8 cellular contexts compared by ENCODE assay signal in the genomic region with DNA sequence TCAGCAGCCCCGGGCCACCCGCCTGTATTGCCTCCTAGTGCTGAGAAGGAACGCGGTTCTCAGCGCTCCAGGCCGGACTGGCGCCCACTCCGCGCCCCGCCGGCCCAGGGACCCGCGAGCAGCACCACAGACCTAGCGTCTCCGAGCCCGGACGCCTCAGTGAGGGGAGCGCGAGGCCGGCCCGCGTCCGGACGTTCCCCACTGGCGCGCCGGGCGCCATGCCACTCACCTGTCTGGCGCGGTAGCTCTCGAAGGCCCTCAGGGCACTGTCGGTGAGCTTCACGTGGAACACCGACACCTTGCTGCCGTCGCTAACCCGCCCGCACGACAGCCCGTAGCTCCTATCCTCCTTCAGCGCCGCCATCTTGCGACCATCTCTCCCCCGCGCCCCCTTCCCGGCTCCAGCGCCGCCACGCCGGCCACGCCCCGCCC. TPM values are rescaled to one million over a fixed set of nuclear protein-coding genes. Genes with fewer than 3 reads are reported as not detected.
A peak's percentile ranks its signal among the peaks of the same experiment; 100 is the strongest.
DNase-seq lines count a peak whose midpoint lies in the region; ATAC-seq and TF ChIP-seq lines count a peak whose summit lies in the region.

TSS of gene ELL (minus strand) at position 379 of the 432 bp plus-strand sequence. CDS start at position 364, 15 bp downstream.

- H3K9me3 Mint-ChIP-seq in activated CD4-positive, alpha-beta memory T cell treated with anti-CD3 and anti-CD28 coated beads, Interleukin-2, amount 10 ng/mL, durations not matched to agents 7 days and 5 days: no peaks in the 10 kb centered on the region

- H3K9me2 ChIP-seq in DOHH2 (replicated peaks; ENCODE audit: control insufficient read depth, low read length): no peaks in the 10 kb centered on the region

- peaks cover 8% of the 10 kb centered on the region for H3K36me3 Mint-ChIP-seq in activated CD4-positive, alpha-beta memory T cell treated with anti-CD3 and anti-CD28 coated beads, Interleukin-2, amount 10 ng/mL, durations not matched to agents 7 days and 5 days (ENCODE audit: low read depth)

- peak within 1 kb of the TSS; percentile 88 for H3K4me2 ChIP-seq in DOHH2 (ENCODE audit: low read length)
- H3K4me2 ChIP-seq in skeletal muscle satellite cell (ENCODE audit: low read length): peak within 1 kb of the TSS; percentile 86

- H3K4me3 ChIP-seq in DOHH2 (ENCODE audit: low read length) (peak within 1 kb of the TSS; percentile 98), right atrium auricular region (peak within 1 kb of the TSS; percentile 80 to 99), skeletal muscle satellite cell (ENCODE audit: low read length) (peak within 1 kb of the TSS; percentile 98)

- H3K4me1 Mint-ChIP-seq in activated CD4-positive, alpha-beta memory T cell treated with anti-CD3 and anti-CD28 coated beads, Interleukin-2, amount 10 ng/mL, durations not matched to agents 7 days and 5 days: peaks cover 21% of the 10 kb centered on the region

- H3K27me3 Mint-ChIP-seq in activated CD4-positive, alpha-beta memory T cell treated with anti-CD3 and anti-CD28 coated beads, Interleukin-2, amount 10 ng/mL, durations not matched to agents 7 days and 5 days: no peaks in the 10 kb centered on the region

- H3K27ac ChIP-seq in DOHH2 (ENCODE audit: low read depth, low read length): peak within 1 kb of the TSS; percentile 58
- peak within 1 kb of the TSS; percentile 96 to 99 for H3K27ac ChIP-seq in right atrium auricular region

- peaks cover 52% of the 10 kb centered on the region for H3K79me2 ChIP-seq in DOHH2 (ENCODE audit: control insufficient read depth, low read length)

- no peaks in the 10 kb centered on the region for H3F3A ChIP-seq in DOHH2 (ENCODE audit: control insufficient read depth, insufficient read depth)

- no peaks in the 10 kb centered on the region for H3K9me3 ChIP-seq in DOHH2 (ENCODE audit: control insufficient read depth, insufficient read depth, low read length)
- H3K9me3 ChIP-seq in right atrium auricular region: no peaks in the 10 kb centered on the region
- no peaks in the 10 kb centered on the region for H3K9me3 ChIP-seq in skeletal muscle satellite cell (replicated peaks; ENCODE audit: low read length)

- peak within 1 kb of the TSS; percentile 97 for H3K9ac ChIP-seq in skeletal muscle satellite cell (ENCODE audit: low read depth, low read length)

- peaks cover 5% of the 10 kb centered on the region; the same call in 1 of the 2 replicates for H4K20me1 ChIP-seq in DOHH2 (ENCODE audit: control insufficient read depth, insufficient read depth, low read depth, low read length)

- no peaks in the 10 kb centered on the region for H3K27me3 ChIP-seq in DOHH2 (ENCODE audit: control insufficient read depth, low read length)
- no peaks in the 10 kb centered on the region for H3K27me3 ChIP-seq in right atrium auricular region
- no peaks in the 10 kb centered on the region for H3K27me3 ChIP-seq in skeletal muscle satellite cell (ENCODE audit: control insufficient read depth, insufficient read depth, low read length)

- peaks cover 8% of the 10 kb centered on the region for H3K36me3 ChIP-seq in DOHH2 (ENCODE audit: control insufficient read depth, low read length)
- H3K36me3 ChIP-seq in right atrium auricular region: no peaks in the 10 kb centered on the region
- no peaks in the 10 kb centered on the region for H3K36me3 ChIP-seq in skeletal muscle satellite cell (ENCODE audit: insufficient read depth, low read length)

- POLR2A ChIA-PET in activated CD4-positive, alpha-beta memory T cell treated with anti-CD3 and anti-CD28 coated beads, Interleukin-2, amount 10 ng/mL, durations not matched to agents 7 days and 5 days (lab: Charles Lee): interaction anchor here (0.5 to 7.2 kb wide), 19 partner anchors 15 to 325 kb away, joined by 3 to 58 read pairs (median 4); partner anchors contain the start of genes FKBP8, JUND, KXD1 and REX1BD

- H3K4me1 ChIP-seq in DOHH2 (ENCODE audit: control insufficient read depth, low read length) (peaks cover 10% of the 10 kb centered on the region), right atrium auricular region (peaks cover 0 to 38% of the 10 kb centered on the region in 2 donors), skeletal muscle satellite cell (ENCODE audit: control insufficient read depth, insufficient read depth, low read length) (peaks cover 17% of the 10 kb centered on the region)

- no peak for DNase-seq in activated CD4-positive, alpha-beta memory T cell treated with anti-CD3 and anti-CD28 coated beads, Interleukin-2, amount 10 ng/mL, durations not matched to agents 7 days and 5 days
- no peak for DNase-seq in right atrium auricular region (ENCODE audit: low spot score)
- no peak for DNase-seq in NCI-H1694 treated with DMSO at 0.1 percent for 48 hours (lab: John Stamatoyannopoulos, UW)
- no peak for DNase-seq in NK-92 treated with Interleukin-12 subunit alpha and Interleukin-12 subunit beta, amount 100 ng/mL, for 24 hours (lab: John Stamatoyannopoulos, UW)
- DNase-seq in DMS153 (lab: John Stamatoyannopoulos, UW): no peak

- TF ChIP-seq CTCF in DOHH2 (IDR thresholded peaks at IDR 0.05; ENCODE audit: low read depth, low read length, poor library complexity, severe bottlenecking) (no peak), right atrium auricular region (IDR thresholded peaks at IDR 0.05) (no peak)

- CTCF ChIA-PET in activated CD4-positive, alpha-beta memory T cell treated with anti-CD3 and anti-CD28 coated beads, Interleukin-2, amount 10 ng/mL, durations not matched to agents 7 days and 5 days (lab: Charles Lee): interaction anchor here (0.6 to 6.4 kb wide), 15 partner anchors 11 to 326 kb away, joined by 3 to 53 read pairs (median 19); partner anchors contain the start of genes KXD1, REX1BD and UBA52

- ATAC-seq in HG02571 (IDR thresholded peaks at IDR 0.05; ENCODE audit: unreplicated experiment): peak; percentile 2

- peak within 1 kb of the TSS; percentile 87 for H3K27ac Mint-ChIP-seq in activated CD4-positive, alpha-beta memory T cell treated with anti-CD3 and anti-CD28 coated beads, Interleukin-2, amount 10 ng/mL, durations not matched to agents 7 days and 5 days

- H3K4me3 Mint-ChIP-seq in activated CD4-positive, alpha-beta memory T cell treated with anti-CD3 and anti-CD28 coated beads, Interleukin-2, amount 10 ng/mL, durations not matched to agents 7 days and 5 days: peak within 1 kb of the TSS; percentile 93

RNA-seq across cellular contexts. Expression of gene ELL, which starts in this region (rescaled TPM):
- total RNA-seq in activated CD4-positive, alpha-beta memory T cell treated with anti-CD3 and anti-CD28 coated beads, Interleukin-2, amount 10 ng/mL, durations not matched to agents 7 days and 5 days: 10 to 100 TPM; 26.2 to 26.3 TPM
- 10 to 100 TPM; 12.4 to 17.5 TPM for total RNA-seq in right atrium auricular region
- total RNA-seq in skeletal muscle satellite cell (2012; rRNA removed): 11.8 and 12.2 TPM in 2 replicates
